26 cellular contexts compared by ENCODE assay signal in the genomic region with DNA sequence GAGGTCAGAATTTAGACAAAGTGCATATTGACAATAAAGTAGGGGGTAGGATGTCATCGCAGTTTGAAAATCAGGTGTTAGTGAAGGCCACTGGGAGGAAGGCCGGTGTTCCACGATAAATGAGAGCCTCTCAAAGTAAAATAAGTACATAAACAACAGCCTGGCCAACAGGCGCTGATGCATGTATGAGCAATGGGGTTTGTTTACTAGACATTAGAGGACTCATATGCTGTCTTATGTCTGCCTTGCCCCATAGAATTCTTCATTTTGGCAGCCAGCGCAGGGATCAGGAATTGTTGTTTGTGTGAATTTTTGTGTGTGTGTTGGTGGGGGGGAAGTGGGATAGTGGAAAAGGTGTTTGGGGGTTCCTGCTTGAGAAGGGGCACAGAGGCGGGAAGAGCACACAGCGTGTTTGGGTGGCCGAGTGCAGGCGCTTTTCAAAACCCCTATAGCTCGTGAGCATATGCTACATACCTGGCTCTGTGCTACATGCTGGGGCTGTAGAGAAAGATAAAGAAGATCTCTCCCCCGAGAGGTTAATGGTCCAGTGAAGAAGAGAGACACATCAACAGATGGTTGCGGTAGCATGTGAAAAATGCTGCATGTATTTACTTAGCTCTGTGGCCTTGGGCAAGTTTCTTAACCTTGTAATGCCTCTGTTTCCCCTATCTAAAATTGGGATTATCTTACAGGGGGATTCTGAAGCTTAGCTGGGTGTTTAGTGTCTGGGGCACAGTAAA. TPM values are rescaled to one million over a fixed set of nuclear protein-coding genes. Genes with fewer than 3 reads are reported as not detected.
A peak's percentile ranks its signal among the peaks of the same experiment; 100 is the strongest.
DNase-seq lines count a peak whose midpoint lies in the region; ATAC-seq, FAIRE-seq and TF ChIP-seq lines count a peak whose summit lies in the region.
"Had no signal": no experiment of that assay in that cellular context is flagged by ENCODE, and none has a peak within 500 bp of the region (broad histone marks: within the 10 kb centered on the region; RNA-seq: fewer than 3 reads in every experiment).

No MANE protein-coding gene starts in this region.

- CTCF ChIA-PET in activated CD8-positive, alpha-beta T cell treated with anti-CD3 and anti-CD28 coated beads for 36 hours (lab: Charles Lee): no interaction called here

- peaks cover 11% of the 10 kb centered on the region for H3K9me3 Mint-ChIP-seq in nephron progenitor cell
- peaks cover 6% of the 10 kb centered on the region for H3K9me3 Mint-ChIP-seq in activated CD8-positive, alpha-beta T cell treated with anti-CD3 and anti-CD28 coated beads for 36 hours

- in situ Hi-C loops in GM23248 (cut with MboI): no loop called here

- ATAC-seq in activated CD8-positive, alpha-beta T cell treated with anti-CD3 and anti-CD28 coated beads for 36 hours: no peak
- no peak for ATAC-seq in HG02678 (IDR thresholded peaks at IDR 0.05; ENCODE audit: unreplicated experiment)
- ATAC-seq: activated CD4-positive, alpha-beta T cell treated with anti-CD3 and anti-CD28 coated beads for 36 hours; GM23338; sciatic nerve; upper lobe of right lung had no signal

- no peaks in the 10 kb centered on the region for H3K9me2 ChIP-seq in GM23248 (ENCODE audit: insufficient read depth)

- DNase-seq in GM23248 (peak; percentile 78), NCI-H82 (lab: John Stamatoyannopoulos, UW) (peak; percentile 58), fibroblast of lung (ENCODE audit: low read depth in 2 of 2) (peak; percentile 48 to 54), nephron progenitor cell (no peak), GM12891 (ENCODE audit: insufficient read length, low spot score) (no peak)
- DNase-seq in activated CD8-positive, alpha-beta T cell treated with anti-CD3 and anti-CD28 coated beads for 36 hours: no peak
- DNase-seq: activated CD4-positive, alpha-beta T cell treated with anti-CD3 and anti-CD28 coated beads for 36 hours; activated naive CD4-positive, alpha-beta T cell; Calu3; DMS79 treated with DMSO at 0.1 percent for 48 hours; head of caudate nucleus; NCI-H1105; NCI-H1930; NCI-H748 treated with DMSO at 0.1 percent for 48 hours; posterior cingulate gyrus; stimulated activated naive CD4-positive, alpha-beta T cell; T-helper 2 cell; upper lobe of right lung had no signal

- H3K36me3 ChIP-seq in GM23248 (ENCODE audit: low read depth) (no peaks in the 10 kb centered on the region), fibroblast of lung (ENCODE audit: control insufficient read depth, insufficient read depth, low read length) (no peaks in the 10 kb centered on the region)
- H3K36me3 ChIP-seq: neural progenitor cell, suprapubic skin had no signal

- intact Hi-C loops in activated CD8-positive, alpha-beta T cell treated with anti-CD3 and anti-CD28 coated beads for 36 hours (cut with micrococcal nuclease): no loop called here

- H3K4me3 ChIP-seq in GM23248 (no peak overlapping the region), fibroblast of lung (replicated peaks in 1 of 4; ENCODE audit: control extremely low read depth in 1 of 4, insufficient read depth in 1 of 4, low read depth in 3 of 4, low read length in 4 of 4) (no peak overlapping the region)
- H3K4me3 ChIP-seq: GM23338, neural progenitor cell, SK-N-MC, suprapubic skin, upper lobe of right lung had no signal

- H3K4me1 ChIP-seq in GM23248 (ENCODE audit: insufficient read depth): peaks cover 43% of the 10 kb centered on the region
- peaks cover 12% of the 10 kb centered on the region for H3K4me1 ChIP-seq in fibroblast of lung (ENCODE audit: control insufficient read depth, extremely low read depth, insufficient read depth, low read length)

- H3K79me2 ChIP-seq in GM23248 (ENCODE audit: insufficient read depth) (peaks cover 97% of the 10 kb centered on the region), fibroblast of lung (ENCODE audit: control insufficient read depth, insufficient read depth, low read length) (peaks cover 1% of the 10 kb centered on the region)

- WGBS in GM23248 (ENCODE audit: low coverage in 1 of 2, low lambda C conversion rate in 2 of 2, missing lambda C conversion rate in 2 of 2), 2 experiments: 75 to 76% methylated on average over 12 of the region's 12 CpGs

- H3F3A ChIP-seq in GM23248 (ENCODE audit: insufficient read depth): peaks cover 46% of the 10 kb centered on the region

- no peak for FAIRE-seq in GM12891 (lab: Jason Lieb, UNC)
- FAIRE-seq: endometrium had no signal

- H3K4me1 Mint-ChIP-seq in nephron progenitor cell: peaks cover 52% of the 10 kb centered on the region
- H3K4me1 Mint-ChIP-seq in activated CD8-positive, alpha-beta T cell treated with anti-CD3 and anti-CD28 coated beads for 36 hours (ENCODE audit: low read depth): peaks cover 36% of the 10 kb centered on the region

- peak overlapping the region; percentile 74 for H3K27ac Mint-ChIP-seq in nephron progenitor cell
- no peak overlapping the region for H3K27ac Mint-ChIP-seq in activated CD8-positive, alpha-beta T cell treated with anti-CD3 and anti-CD28 coated beads for 36 hours
- H3K27ac Mint-ChIP-seq: activated CD4-positive, alpha-beta T cell treated with anti-CD3 and anti-CD28 coated beads for 36 hours; GM23338; IgD-negative memory B cell; neural progenitor cell had no signal

- TF ChIP-seq CTCF in fibroblast of lung (conservative IDR thresholded peaks at IDR 0.05 in 1 of 2, IDR thresholded peaks at IDR 0.05 in 1 of 2; ENCODE audit: low read depth in 1 of 2, low read length in 2 of 2) (no peak), nephron progenitor cell (IDR thresholded peaks at IDR 0.05) (no peak)
- TF ChIP-seq CTCF in activated CD8-positive, alpha-beta T cell treated with anti-CD3 and anti-CD28 coated beads for 36 hours (IDR thresholded peaks at IDR 0.05): no peak

- H3K27me3 ChIP-seq in GM23248 (replicated peaks; ENCODE audit: insufficient read depth) (no peaks in the 10 kb centered on the region), fibroblast of lung (ENCODE audit: control insufficient read depth, insufficient read depth, low read length) (no peaks in the 10 kb centered on the region)
- H3K27me3 ChIP-seq: neural progenitor cell, suprapubic skin, upper lobe of right lung had no signal

- H2AFZ ChIP-seq in GM23248 (no peak overlapping the region), fibroblast of lung (ENCODE audit: low read length) (no peak overlapping the region)
- H2AFZ ChIP-seq: GM23338, neural progenitor cell had no signal

- H3K27ac ChIP-seq in GM23248 (peak overlapping the region; percentile 39; the same call in 1 of the 2 replicates), fibroblast of lung (ENCODE audit: insufficient read depth, low read length) (no peak overlapping the region)
- H3K27ac ChIP-seq: neural progenitor cell, SK-N-MC, suprapubic skin, upper lobe of right lung had no signal

- POLR2A ChIA-PET in activated CD8-positive, alpha-beta T cell treated with anti-CD3 and anti-CD28 coated beads for 36 hours (lab: Charles Lee): interaction anchor here (0.8 kb wide), 1 partner anchor 12 kb away, joined by 3 read pairs; no protein-coding TSS in a partner anchor

- H3K9ac ChIP-seq in GM23248 (no peak overlapping the region), fibroblast of lung (ENCODE audit: insufficient read depth, low read length) (no peak overlapping the region)
- H3K9ac ChIP-seq: neural progenitor cell had no signal

- H3K9me3 ChIP-seq in GM23248 (ENCODE audit: low read depth) (no peaks in the 10 kb centered on the region), fibroblast of lung (ENCODE audit: control insufficient read depth, insufficient read depth, low read depth, low read length) (no peaks in the 10 kb centered on the region)
- H3K9me3 ChIP-seq: suprapubic skin, upper lobe of right lung had no signal

- H4K20me1 ChIP-seq in GM23248 (ENCODE audit: insufficient read depth) (no peaks in the 10 kb centered on the region), fibroblast of lung (ENCODE audit: control insufficient read depth, extremely low read depth, insufficient read depth, low read length) (no peaks in the 10 kb centered on the region)

- TF ChIP-seq POLR2A in GM12891 (IDR thresholded peaks at IDR 0.05; ENCODE audit: low read depth, low read length): no peak

- H3K27me3 Mint-ChIP-seq in nephron progenitor cell (ENCODE audit: low read depth, poor library complexity): peaks cover 3% of the 10 kb centered on the region
- no peaks in the 10 kb centered on the region for H3K27me3 Mint-ChIP-seq in activated CD8-positive, alpha-beta T cell treated with anti-CD3 and anti-CD28 coated beads for 36 hours
- H3K27me3 Mint-ChIP-seq: activated CD4-positive, alpha-beta T cell treated with anti-CD3 and anti-CD28 coated beads for 36 hours; IgD-negative memory B cell had no signal

- peaks cover 8% of the 10 kb centered on the region for H3K36me3 Mint-ChIP-seq in nephron progenitor cell (ENCODE audit: low read depth)
- peaks cover 6% of the 10 kb centered on the region for H3K36me3 Mint-ChIP-seq in activated CD8-positive, alpha-beta T cell treated with anti-CD3 and anti-CD28 coated beads for 36 hours (ENCODE audit: low read depth)
- H3K36me3 Mint-ChIP-seq: neural progenitor cell had no signal

- H3K4me2 ChIP-seq in GM23248 (ENCODE audit: unreplicated experiment) (peak overlapping the region; percentile 32), fibroblast of lung (ENCODE audit: extremely low read depth, insufficient read depth, low read length) (peak overlapping the region; percentile 11)
- H3K4me2 ChIP-seq: GM23338, neural progenitor cell had no signal

- H3K4me3 Mint-ChIP-seq in nephron progenitor cell: no peak overlapping the region
- H3K4me3 Mint-ChIP-seq in activated CD8-positive, alpha-beta T cell treated with anti-CD3 and anti-CD28 coated beads for 36 hours: no peak overlapping the region
- H3K4me3 Mint-ChIP-seq: activated CD4-positive, alpha-beta T cell treated with anti-CD3 and anti-CD28 coated beads for 36 hours; GM23338; neural progenitor cell had no signal

TF ChIP-seq in GM12891, 5 proteins besides CTCF, POLR2A, EP300 and RAD21 (continues in another document):
- no peak for TF ChIP-seq SPI1 (IDR thresholded peaks at IDR 0.05; ENCODE audit: low read depth, low read length)
- TF ChIP-seq POLR2AphosphoS5 (IDR thresholded peaks at IDR 0.05; ENCODE audit: low read depth, low read length): no peak

RNA-seq across cellular contexts. Expression of gene SNX30, which starts 11.5 kb away (rescaled TPM):
- total RNA-seq in GM23248 (2014; rRNA removed; shearing (Covaris generic)): 26.7 and 31.2 TPM in 2 replicates
- polyA plus RNA-seq in GM23248 (2016; fragmentation: Nextera tagmentation; extraction: Ambion mirVana) (7.1 and 8.5 TPM in 2 replicates), fibroblast of lung (7.9 and 10.8 TPM in 2 replicates)
- total RNA-seq in fibroblast of lung: 20.3 and 20.6 TPM in 2 replicates
- 7.2 and 8.3 TPM in 2 replicates for polyA plus RNA-seq in fibroblast of lung (2012)
- polyA minus RNA-seq in fibroblast of lung (ENCODE audit: low replicate concordance): 7.1 and 8.4 TPM in 2 replicates
- 2.1 TPM for polyA plus RNA-seq in GM12891 (2012; ENCODE audit: low read depth, missing spikeins)
- 1 to 10 TPM; 3.8 to 3.9 TPM for total RNA-seq in activated CD8-positive, alpha-beta T cell treated with anti-CD3 and anti-CD28 coated beads for 36 hours

RNA-seq across cellular contexts. Expression of gene INIP, which starts 44.2 kb away (rescaled TPM):
- 18.5 and 22.9 TPM in 2 replicates for total RNA-seq in GM23248 (2014; rRNA removed; shearing (Covaris generic))
- 29.7 and 33.4 TPM in 2 replicates for polyA plus RNA-seq in GM23248 (2016; fragmentation: Nextera tagmentation; extraction: Ambion mirVana)
- total RNA-seq in fibroblast of lung: 14.4 and 14.9 TPM in 2 replicates
- polyA plus RNA-seq in fibroblast of lung: 24.1 and 26.9 TPM in 2 replicates
- 15.9 and 16.2 TPM in 2 replicates for polyA plus RNA-seq in fibroblast of lung (2012)
- 4.4 and 14.2 TPM in 2 replicates for polyA minus RNA-seq in fibroblast of lung (ENCODE audit: low replicate concordance)
- polyA plus RNA-seq in GM12891 (2012; ENCODE audit: low read depth, missing spikeins): 21.1 TPM
- 10 to 100 TPM; 28.9 to 31.0 TPM for total RNA-seq in activated CD8-positive, alpha-beta T cell treated with anti-CD3 and anti-CD28 coated beads for 36 hours

Comparison
In these comparisons a context has a peak if more than half of its experiments do, and no peak if none do; other contexts are left out.
1. DNase-seq: peak in GM23248 (single experiment), NCI-H82 (single experiment) and fibroblast of lung (2 of 2); none in nephron progenitor cell (single experiment), GM12891 (single experiment) and activated CD8-positive, alpha-beta T cell treated with anti-CD3 and anti-CD28 coated beads for 36 hours (single experiment).